ENCODE assay signal across 15 cellular contexts in the genomic region with DNA sequence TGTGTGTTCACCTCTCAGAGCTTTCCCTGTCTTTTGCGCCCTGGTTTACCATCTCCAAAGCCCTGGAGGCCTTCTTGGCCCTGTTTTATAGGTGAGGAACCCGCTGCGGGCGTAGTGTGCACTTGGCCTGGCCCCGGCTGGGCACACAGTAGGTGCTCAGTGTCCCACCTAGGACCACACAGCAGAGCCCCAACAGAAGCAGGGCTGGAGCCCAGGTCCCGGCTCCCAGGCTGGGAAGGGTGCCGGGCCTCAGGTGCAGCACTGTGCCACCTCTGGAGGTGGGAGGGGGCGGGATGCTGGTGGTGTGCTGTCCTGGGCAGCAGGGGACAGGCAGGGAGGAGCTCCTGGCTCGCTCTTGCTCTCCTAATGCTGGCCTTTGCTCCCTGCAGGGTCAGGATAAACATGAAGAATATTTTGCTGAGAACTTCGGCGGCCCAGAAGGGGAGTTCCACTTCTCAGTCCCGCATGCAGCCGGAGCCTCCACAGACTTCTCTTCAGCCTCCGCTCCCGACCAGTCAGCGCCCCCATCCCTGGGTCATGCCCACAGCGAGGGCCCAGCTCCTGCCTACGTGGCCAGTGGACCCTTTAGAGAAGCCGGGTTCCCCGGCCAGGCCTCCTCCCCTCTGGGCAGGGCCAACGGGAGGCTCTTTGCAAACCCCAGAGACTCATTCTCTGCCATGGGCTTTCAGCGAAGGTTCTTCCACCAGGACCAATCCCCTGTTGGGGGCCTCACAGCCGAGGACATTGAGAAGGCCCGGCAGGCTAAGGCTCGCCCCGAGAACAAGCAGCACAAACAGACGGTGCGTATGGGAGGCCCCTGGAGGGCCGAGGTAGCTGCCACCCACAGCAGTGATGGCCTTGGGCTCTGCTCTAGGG. TPM values are rescaled to one million over a fixed set of nuclear protein-coding genes. Genes with fewer than 3 reads are reported as not detected.
DNase-seq lines count a peak whose midpoint lies in the region; ATAC-seq and TF ChIP-seq lines count a peak whose summit lies in the region.
"Had no signal": no experiment of that assay in that cellular context is flagged by ENCODE, and none has a peak within 500 bp of the region (broad histone marks: within the 10 kb centered on the region; RNA-seq: fewer than 3 reads in every experiment).

No MANE protein-coding gene starts in this region.

- peak overlapping the region; percentile 59 for H3K27ac Mint-ChIP-seq in stimulated activated naive B cell treated with anti-CD40 and anti-IgM and Interleukin-4, amounts not matched to agents 10 μg/mL and 1 μg/mL and 100 μg/mL, for 72 hours

- TF ChIP-seq POLR2A in heart left ventricle (IDR thresholded peaks at IDR 0.05) (no peak), gastroesophageal sphincter (IDR thresholded peaks at IDR 0.05) (no peak), right lobe of liver (IDR thresholded peaks at IDR 0.05) (no peak)

- peak in 1 of 5 donors; percentile 29 for DNase-seq in heart left ventricle
- no peak for DNase-seq in left cardiac atrium
- peak; percentile 51 to 80 (median 76) for DNase-seq in right lobe of liver
- DNase-seq in stimulated activated naive B cell treated with anti-CD40 and anti-IgM and Interleukin-4, amounts not matched to agents 10 μg/mL and 1 μg/mL and 100 μg/mL, for 72 hours: no peak
- DNase-seq in pons (ENCODE audit: low spot score): no peak
- DNase-seq in posterior vena cava (ENCODE audit: low spot score): no peak
- DNase-seq in activated naive CD4-positive, alpha-beta T cell (lab: John Stamatoyannopoulos, UW): no peak
- DNase-seq: COR-L47, MM.1S, NCI-H1930, NCI-H2171, NCI-H510A, Peyer's patch had no signal

- H3K36me3 Mint-ChIP-seq in stimulated activated naive B cell treated with anti-CD40 and anti-IgM and Interleukin-4, amounts not matched to agents 10 μg/mL and 1 μg/mL and 100 μg/mL, for 72 hours: peaks cover 41 to 50% of the 10 kb centered on the region in 2 donors

- H3K36me3 ChIP-seq in heart left ventricle (peaks cover 0 to 41% (median 32%) of the 10 kb centered on the region in 9 donors), gastroesophageal sphincter (peaks cover 0 to 68% of the 10 kb centered on the region in 2 donors), right lobe of liver (peaks cover 0 to 15% (median 1%) of the 10 kb centered on the region in 4 donors)

- H3K9me3 ChIP-seq in heart left ventricle (no peaks in the 10 kb centered on the region), gastroesophageal sphincter (no peaks in the 10 kb centered on the region), right lobe of liver (no peaks in the 10 kb centered on the region)
- H3K9me3 ChIP-seq: Peyer's patch had no signal

- H3K9me3 Mint-ChIP-seq in stimulated activated naive B cell treated with anti-CD40 and anti-IgM and Interleukin-4, amounts not matched to agents 10 μg/mL and 1 μg/mL and 100 μg/mL, for 72 hours: peaks cover 0 to 2% of the 10 kb centered on the region in 2 donors

- H3K4me1 Mint-ChIP-seq in stimulated activated naive B cell treated with anti-CD40 and anti-IgM and Interleukin-4, amounts not matched to agents 10 μg/mL and 1 μg/mL and 100 μg/mL, for 72 hours: peaks cover 28 to 37% of the 10 kb centered on the region in 2 donors

- no peak for TF ChIP-seq EP300 in gastroesophageal sphincter (IDR thresholded peaks at IDR 0.05)

- intact Hi-C loops in heart left ventricle (cut with DNase I) (no loop called here), left cardiac atrium (cut with DNase I) (no loop called here), right lobe of liver (cut with DNase I) (no loop called here), posterior vena cava (cut with DNase I) (no loop called here)

- H3K27me3 ChIP-seq in heart left ventricle (no peaks in the 10 kb centered on the region), gastroesophageal sphincter (no peaks in the 10 kb centered on the region), right lobe of liver (no peaks in the 10 kb centered on the region)
- H3K27me3 ChIP-seq: Peyer's patch had no signal

- 91 to 95% (median 93%) methylated on average over 22 to 29 of the region's 29 CpGs for WGBS in heart left ventricle, 4 donors
- 96% methylated on average over 9 of the region's 29 CpGs; no CpG with 5 or more reads in 1 of the 2 donors for WGBS in gastroesophageal sphincter (ENCODE audit: low coverage in 1 of 2), 2 donors
- WGBS in right lobe of liver (ENCODE audit: insufficient coverage, low coverage, low lambda C conversion rate, missing lambda C conversion rate): 52% methylated on average over 6 of the region's 29 CpGs

- peaks cover 0 to 82% (median 24%) of the 10 kb centered on the region in 12 donors for H3K4me1 ChIP-seq in heart left ventricle
- peaks cover 0 to 50% (median 4%) of the 10 kb centered on the region in 3 donors for H3K4me1 ChIP-seq in gastroesophageal sphincter
- peaks cover 0 to 38% (median 7%) of the 10 kb centered on the region in 4 donors for H3K4me1 ChIP-seq in right lobe of liver
- H3K4me1 ChIP-seq: Peyer's patch had no signal

- TF ChIP-seq CTCF in heart left ventricle (IDR thresholded peaks at IDR 0.05) (no peak), gastroesophageal sphincter (IDR thresholded peaks at IDR 0.05) (no peak), right lobe of liver (IDR thresholded peaks at IDR 0.05) (no peak)

- ATAC-seq in heart left ventricle (no peak), left cardiac atrium (no peak), gastroesophageal sphincter (no peak), right lobe of liver (peak; percentile 76 to 93 (median 90))
- ATAC-seq in stimulated activated naive B cell treated with anti-CD40 and anti-IgM and Interleukin-4, amounts not matched to agents 10 μg/mL and 1 μg/mL and 100 μg/mL, for 72 hours (replicated peaks): no peak

- H3K4me3 Mint-ChIP-seq in stimulated activated naive B cell treated with anti-CD40 and anti-IgM and Interleukin-4, amounts not matched to agents 10 μg/mL and 1 μg/mL and 100 μg/mL, for 72 hours: no peak overlapping the region

- H3K4me3 ChIP-seq in heart left ventricle: no peak overlapping the region
- no peak overlapping the region for H3K4me3 ChIP-seq in gastroesophageal sphincter
- H3K4me3 ChIP-seq in right lobe of liver: peak overlapping the region in 2 of 3 donors; percentile 28 to 42
- H3K4me3 ChIP-seq: Peyer's patch had no signal

- no peaks in the 10 kb centered on the region for H3K27me3 Mint-ChIP-seq in stimulated activated naive B cell treated with anti-CD40 and anti-IgM and Interleukin-4, amounts not matched to agents 10 μg/mL and 1 μg/mL and 100 μg/mL, for 72 hours

- peak overlapping the region in 11 of 12 donors; percentile 35 to 88 (median 73) for H3K27ac ChIP-seq in heart left ventricle
- peak overlapping the region in 3 of 4 donors; percentile 59 to 68 (median 67) for H3K27ac ChIP-seq in gastroesophageal sphincter
- H3K27ac ChIP-seq in right lobe of liver: peak overlapping the region in 2 of 3 donors; percentile 54 to 63
- H3K27ac ChIP-seq: C4-2B, Peyer's patch had no signal

RNA-seq across cellular contexts. Expression of a gene that starts 24.8 kb away (rescaled TPM):
- total RNA-seq in heart left ventricle (100 to 1,000 TPM; 141 to 915 (median 310) TPM), left cardiac atrium (100 to 1,000 TPM; 107 to 179 TPM), gastroesophageal sphincter (10 to 100 TPM; 53.2 to 94.0 (median 80.8) TPM), right lobe of liver (10 to 100 TPM; 51.6 to 78.1 (median 69.6) TPM), posterior vena cava (10 to 100 TPM; 15.4 to 21.1 TPM)
- polyA plus RNA-seq in heart left ventricle: 100 to 1,000 TPM; 193 to 243 TPM

Comparison
In these comparisons a context has a peak if more than half of its experiments do, and no peak if none do; other contexts are left out.
1. ATAC-seq: peak in right lobe of liver (4 of 4); none in heart left ventricle (0 of 4), left cardiac atrium (0 of 2), gastroesophageal sphincter (single experiment) and stimulated activated naive B cell treated with anti-CD40 and anti-IgM and Interleukin-4, amounts not matched to agents 10 μg/mL and 1 μg/mL and 100 μg/mL, for 72 hours (0 of 2).
2. DNase-seq: peak in right lobe of liver (3 of 3); none in left cardiac atrium (single experiment), stimulated activated naive B cell treated with anti-CD40 and anti-IgM and Interleukin-4, amounts not matched to agents 10 μg/mL and 1 μg/mL and 100 μg/mL, for 72 hours (single experiment), pons (single experiment), posterior vena cava (single experiment) and activated naive CD4-positive, alpha-beta T cell (0 of 4).
3. H3K4me3 ChIP-seq: peak in right lobe of liver (2 of 3); none in heart left ventricle (0 of 12) and gastroesophageal sphincter (0 of 2).
4. Peak in every context shown above with its lines, with median percentiles within 50 percentile points of each other: H3K27ac ChIP-seq.